Comparison of ENCODE assay signal across 8 cellular contexts in the genomic region with DNA sequence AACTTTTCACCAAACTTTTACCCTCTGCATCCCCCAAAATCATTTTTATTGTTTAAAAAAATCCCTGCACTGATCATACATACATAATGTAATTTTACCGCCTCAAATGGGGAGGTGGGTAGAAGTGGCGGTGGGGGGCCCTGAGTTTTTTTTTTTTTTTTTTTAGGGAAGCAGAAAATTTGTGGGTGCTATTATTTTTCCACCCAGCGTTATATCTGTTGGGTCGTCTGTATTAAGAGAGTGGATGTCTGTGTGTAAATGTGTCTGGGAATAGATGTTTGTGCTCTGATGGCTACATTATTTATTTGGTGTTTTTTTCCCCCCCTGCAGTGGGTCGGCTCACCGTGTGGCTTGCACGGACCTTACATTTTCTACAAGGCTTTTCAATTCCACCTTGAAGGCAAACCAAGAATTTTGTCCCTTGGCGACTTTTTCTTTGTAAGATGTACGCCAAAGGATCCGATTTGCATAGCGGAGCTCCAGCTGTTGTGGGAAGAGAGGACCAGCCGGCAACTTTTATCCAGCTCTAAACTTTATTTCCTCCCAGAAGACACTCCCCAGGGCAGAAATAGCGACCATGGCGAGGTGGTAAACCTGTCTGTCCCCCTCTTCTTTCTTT. TPM values are rescaled to one million over a fixed set of nuclear protein-coding genes. Genes with fewer than 3 reads are reported as not detected.
DNase-seq lines count a peak whose midpoint lies in the region; ATAC-seq and TF ChIP-seq lines count a peak whose summit lies in the region.

No MANE protein-coding gene starts in this region.

- peaks cover 50% of the 10 kb centered on the region for H3K4me1 Mint-ChIP-seq in activated CD4-positive, alpha-beta T cell treated with anti-CD3 and anti-CD28 coated beads, Interleukin-2, amount 10 ng/mL, durations not matched to agents 7 days and 5 days
- H3K4me1 Mint-ChIP-seq in nephron = peaks cover 51% of the 10 kb centered on the region

- H3K9me3 ChIP-seq in SU-DHL-6 (ENCODE audit: insufficient read depth, low read length) (no peaks in the 10 kb centered on the region), esophagus muscularis mucosa (no peaks in the 10 kb centered on the region)

- POLR2A ChIA-PET in activated CD4-positive, alpha-beta T cell treated with anti-CD3 and anti-CD28 coated beads, Interleukin-2, amount 10 ng/mL, durations not matched to agents 7 days and 5 days (lab: Charles Lee) = interaction anchor here (0.6 to 4.9 kb wide), 7 partner anchors 41 to 190 kb away, joined by 3 to 26 read pairs (median 4); no protein-coding TSS in a partner anchor

- peak overlapping the region; percentile 99 for H3K4me2 ChIP-seq in SU-DHL-6 (ENCODE audit: low read depth, low read length, poor library complexity, severe bottlenecking)

- TF ChIP-seq CTCF in SU-DHL-6 (IDR thresholded peaks at IDR 0.05; ENCODE audit: insufficient read depth, low read length, poor library complexity, severe bottlenecking) (no peak), esophagus muscularis mucosa (IDR thresholded peaks at IDR 0.05) (no peak), nephron (IDR thresholded peaks at IDR 0.05; ENCODE audit: unreplicated experiment in 3 of 3) (no peak)

- H3K4me3 Mint-ChIP-seq in activated CD4-positive, alpha-beta T cell treated with anti-CD3 and anti-CD28 coated beads, Interleukin-2, amount 10 ng/mL, durations not matched to agents 7 days and 5 days = peak overlapping the region; percentile 97
- H3K4me3 Mint-ChIP-seq in nephron = peak overlapping the region; percentile 93 to 100 (median 96)

- peaks cover 80% of the 10 kb centered on the region for H3F3A ChIP-seq in SU-DHL-6 (ENCODE audit: insufficient read depth)

- no peak for DNase-seq in activated CD4-positive, alpha-beta T cell treated with anti-CD3 and anti-CD28 coated beads, Interleukin-2, amount 10 ng/mL, durations not matched to agents 7 days and 5 days
- no peak for DNase-seq in activated CD4-positive, alpha-beta T cell treated with anti-CD3 and anti-CD28 coated beads, Interleukin-2, amount 50 U/mL, for 48 hours
- DNase-seq in esophagus muscularis mucosa (ENCODE audit: extremely low spot score) = no peak
- DNase-seq in GM03348 (ENCODE audit: low spot score) = no peak
- DNase-seq in NCI-H1436 treated with DMSO at 0.1 percent for 48 hours (lab: John Stamatoyannopoulos, UW) = no peak

- no peak for ATAC-seq in GM21360 (IDR thresholded peaks at IDR 0.05; ENCODE audit: unreplicated experiment)

- H3K79me2 ChIP-seq in SU-DHL-6 (ENCODE audit: insufficient read depth, low read length) = peaks cover 56% of the 10 kb centered on the region

- no peaks in the 10 kb centered on the region for H3K9me2 ChIP-seq in SU-DHL-6 (replicated peaks; ENCODE audit: insufficient read depth, low read length)

- no peaks in the 10 kb centered on the region for H4K20me1 ChIP-seq in SU-DHL-6 (ENCODE audit: low read depth, low read length)

- peak overlapping the region; percentile 94 for H3K4me3 ChIP-seq in SU-DHL-6 (ENCODE audit: insufficient read depth, low read length, poor library complexity, severe bottlenecking)
- H3K4me3 ChIP-seq in esophagus muscularis mucosa = peak overlapping the region; percentile 66 to 81 (median 76)

- CTCF ChIA-PET in activated CD4-positive, alpha-beta T cell treated with anti-CD3 and anti-CD28 coated beads, Interleukin-2, amount 10 ng/mL, durations not matched to agents 7 days and 5 days (lab: Charles Lee) = interaction anchor here (0.7 to 2.2 kb wide), 14 partner anchors 9 to 343 kb away, joined by 3 to 9 read pairs (median 4); no protein-coding TSS in a partner anchor

- no peaks in the 10 kb centered on the region for H3K27me3 Mint-ChIP-seq in activated CD4-positive, alpha-beta T cell treated with anti-CD3 and anti-CD28 coated beads, Interleukin-2, amount 10 ng/mL, durations not matched to agents 7 days and 5 days
- H3K27me3 Mint-ChIP-seq in nephron (ENCODE audit: low read depth) = peaks cover 5% of the 10 kb centered on the region

- H2AFZ ChIP-seq in SU-DHL-6 (ENCODE audit: low read depth, low read length, severe bottlenecking) = no peak overlapping the region

- H3K9ac ChIP-seq in SU-DHL-6 (ENCODE audit: low read length) = peak overlapping the region; percentile 88

- H3K36me3 ChIP-seq in SU-DHL-6 (ENCODE audit: low read length) (peaks cover 4% of the 10 kb centered on the region; the same call in 1 of the 2 replicates), esophagus muscularis mucosa (no peaks in the 10 kb centered on the region)

- no peak for TF ChIP-seq EP300 in esophagus muscularis mucosa (IDR thresholded peaks at IDR 0.05)

- H3K27me3 ChIP-seq in SU-DHL-6 (ENCODE audit: low read length) = no peaks in the 10 kb centered on the region
- H3K27me3 ChIP-seq in esophagus muscularis mucosa = no peaks in the 10 kb centered on the region

- H3K27ac Mint-ChIP-seq in activated CD4-positive, alpha-beta T cell treated with anti-CD3 and anti-CD28 coated beads, Interleukin-2, amount 10 ng/mL, durations not matched to agents 7 days and 5 days = peak overlapping the region; percentile 100
- peak overlapping the region; percentile 98 to 100 (median 100) for H3K27ac Mint-ChIP-seq in nephron

- WGBS in esophagus muscularis mucosa = under 1% methylated on average over 14 of the region's 14 CpGs

- no peak for TF ChIP-seq POLR2A in esophagus muscularis mucosa (IDR thresholded peaks at IDR 0.05; ENCODE audit: low read depth)

- no peaks in the 10 kb centered on the region for H3K9me3 Mint-ChIP-seq in activated CD4-positive, alpha-beta T cell treated with anti-CD3 and anti-CD28 coated beads, Interleukin-2, amount 10 ng/mL, durations not matched to agents 7 days and 5 days
- H3K9me3 Mint-ChIP-seq in nephron = no peaks in the 10 kb centered on the region

- intact Hi-C loops in esophagus muscularis mucosa (cut with DNase I) = loop anchor here (5.0 kb wide), 2 partner anchors 90 to 135 kb away; no protein-coding TSS in a partner anchor

- peaks cover 22 to 63% (median 55%) of the 10 kb centered on the region in 4 donors for H3K4me1 ChIP-seq in esophagus muscularis mucosa

- H3K27ac ChIP-seq in SU-DHL-6 (ENCODE audit: low read depth, low read length) (peak overlapping the region; percentile 99), esophagus muscularis mucosa (replicated peaks in 1 of 4) (peak overlapping the region; percentile 91 to 98 (median 94))

- peaks cover 16% of the 10 kb centered on the region for H3K36me3 Mint-ChIP-seq in activated CD4-positive, alpha-beta T cell treated with anti-CD3 and anti-CD28 coated beads, Interleukin-2, amount 10 ng/mL, durations not matched to agents 7 days and 5 days (ENCODE audit: low read depth)
- H3K36me3 Mint-ChIP-seq in nephron (ENCODE audit: low read depth) = no peaks in the 10 kb centered on the region

RNA-seq across cellular contexts. Expression of gene ARID5B, which starts 0.4 kb away (rescaled TPM):
- 10 to 100 TPM; 41.2 to 42.9 TPM for total RNA-seq in activated CD4-positive, alpha-beta T cell treated with anti-CD3 and anti-CD28 coated beads, Interleukin-2, amount 10 ng/mL, durations not matched to agents 7 days and 5 days
- total RNA-seq in esophagus muscularis mucosa = 100 to 1,000 TPM in 1 of 4 donors, 10 to 100 TPM in 3; 33.6 to 150 (median 64.9) TPM
